Comparison of ENCODE assay signal across 8 cellular contexts in the genomic region with DNA sequence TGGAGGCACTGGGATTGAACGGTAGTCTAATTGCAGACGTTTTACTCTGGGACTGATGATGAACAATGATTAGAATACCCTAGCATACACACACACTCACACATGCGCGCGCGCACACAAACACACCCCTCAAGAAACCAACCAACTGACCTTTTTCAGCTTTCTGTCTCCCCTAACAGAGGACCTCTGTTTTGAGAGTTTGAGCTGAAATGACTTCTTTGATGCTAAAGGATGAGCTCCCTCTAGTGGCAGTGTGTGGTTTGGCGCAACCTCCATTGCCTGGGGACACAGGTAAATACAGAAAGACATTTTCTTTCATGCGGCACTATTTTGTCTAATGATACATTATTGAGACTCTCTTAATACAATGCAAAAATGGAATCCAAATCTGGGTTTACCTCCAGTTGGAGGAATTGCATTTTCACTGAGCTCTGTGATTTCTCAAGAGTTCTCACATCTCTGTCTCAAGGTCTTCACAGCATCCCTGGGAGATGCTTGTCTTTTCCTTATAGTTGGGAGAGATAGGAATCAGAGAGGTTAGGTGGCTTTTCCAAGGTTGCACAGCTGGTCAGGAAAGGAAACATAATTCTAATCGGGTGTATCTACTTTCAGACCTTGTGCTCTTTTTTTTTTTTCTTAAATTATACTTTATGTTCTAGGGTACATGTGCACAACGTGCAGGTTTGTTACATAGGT.
DNase-seq lines count a peak whose midpoint lies in the region; ATAC-seq and TF ChIP-seq lines count a peak whose summit lies in the region.

No MANE protein-coding gene starts in this region.

- intact Hi-C loops in Caco-2 (cut with micrococcal nuclease; ENCODE audit: unreplicated experiment) (loop anchor here (1.0 to 5.0 kb wide), 2 partner anchors 40 to 275 kb away; no protein-coding TSS in a partner anchor), PC-9 (cut with micrococcal nuclease; ENCODE audit: unreplicated experiment) (loop anchor here (1.0 kb wide), 1 partner anchor 273 kb away; no protein-coding TSS in a partner anchor), ovary (cut with DNase I) (no loop called here), upper lobe of right lung (cut with DNase I) (no loop called here)

- TF ChIP-seq CTCF in Caco-2 (IDR thresholded peaks at IDR 0.05; ENCODE audit: insufficient read depth in 1 of 2, low read depth in 1 of 2, low read length in 1 of 2, severe bottlenecking in 1 of 2, unreplicated experiment in 1 of 2) (peak; percentile 45 to 71), PC-9 (conservative IDR thresholded peaks at IDR 0.05) (peak; percentile 96), ovary (IDR thresholded peaks at IDR 0.05) (peak in 1 of 3 donors; percentile 26), upper lobe of right lung (IDR thresholded peaks at IDR 0.05) (peak; percentile 88)

- CTCF ChIA-PET in Caco-2 (lab: Charles Lee) (interaction anchor here (0.6 to 1.8 kb wide), 5 partner anchors 16 to 1575 kb away, joined by 3 to 12 read pairs (median 3); no protein-coding TSS in a partner anchor), PC-9 (lab: Charles Lee) (interaction anchor here (0.6 to 1.2 kb wide), 9 partner anchors 12 to 998 kb away, joined by 3 to 8 read pairs (median 3); no protein-coding TSS in a partner anchor)

- no peaks in the 10 kb centered on the region for H3K36me3 Mint-ChIP-seq in Caco-2 (ENCODE audit: insufficient read depth, unreplicated experiment)

- H3K4me1 ChIP-seq in Caco-2, result no peaks in the 10 kb centered on the region
- no peaks in the 10 kb centered on the region for H3K4me1 ChIP-seq in PC-9 (replicated peaks; ENCODE audit: insufficient read depth)
- H3K4me1 ChIP-seq in ovary (ENCODE audit: insufficient read depth), result no peaks in the 10 kb centered on the region
- H3K4me1 ChIP-seq in upper lobe of right lung, result no peaks in the 10 kb centered on the region

- POLR2A ChIA-PET in Caco-2 (lab: Charles Lee), result no interaction called here
- POLR2A ChIA-PET in PC-9 (lab: Charles Lee; ENCODE audit: unreplicated experiment), result no interaction called here

- H3K36me3 ChIP-seq in Caco-2 (ENCODE audit: control insufficient read depth, insufficient read depth, low read length) (no peaks in the 10 kb centered on the region), PC-9 (ENCODE audit: low read depth) (no peaks in the 10 kb centered on the region), ovary (no peaks in the 10 kb centered on the region), upper lobe of right lung (no peaks in the 10 kb centered on the region)

- DNase-seq in Caco-2 (peak; percentile 57 to 61), HuH-7 (ENCODE audit: low spot score) (peak; percentile 44), PC-9 (peak; percentile 48 to 69), fibroblast of the conjunctiva (ENCODE audit: low read depth) (peak; percentile 27), ovary (peak; percentile 13 to 52 (median 29)), upper lobe of right lung (peak; percentile 71)
- peak; percentile 75 for DNase-seq in activated T-cell treated with anti-CD3 and anti-CD28 coated beads, Interleukin-2, amount 50 U/mL, for 48 hours

- H3K4me2 ChIP-seq in PC-9, result no peak overlapping the region

- no peaks in the 10 kb centered on the region for H3K79me2 ChIP-seq in PC-9 (ENCODE audit: low read depth)

- no peak overlapping the region for H3K27ac Mint-ChIP-seq in Caco-2 (ENCODE audit: unreplicated experiment)

- H3F3A ChIP-seq in PC-9 (ENCODE audit: insufficient read depth, low read depth), result no peaks in the 10 kb centered on the region

- no peak overlapping the region for H3K27ac ChIP-seq in PC-9
- H3K27ac ChIP-seq in ovary, result no peak overlapping the region
- H3K27ac ChIP-seq in upper lobe of right lung, result no peak overlapping the region

- TF ChIP-seq POLR2A in ovary (IDR thresholded peaks at IDR 0.05), result no peak

- H2AFZ ChIP-seq in PC-9, result no peak overlapping the region

- ATAC-seq in GM19463 (IDR thresholded peaks at IDR 0.05; ENCODE audit: unreplicated experiment), result peak; percentile 36
- ATAC-seq in upper lobe of right lung, result peak; percentile 78

- no peaks in the 10 kb centered on the region for H3K4me1 Mint-ChIP-seq in Caco-2 (ENCODE audit: low read depth, unreplicated experiment)

- H3K27me3 ChIP-seq in Caco-2 (replicated peaks; ENCODE audit: control insufficient read depth, insufficient read depth, low read length) (no peaks in the 10 kb centered on the region), PC-9 (ENCODE audit: insufficient read depth, low read depth) (no peaks in the 10 kb centered on the region), ovary (no peaks in the 10 kb centered on the region), upper lobe of right lung (no peaks in the 10 kb centered on the region)

- H3K9me2 ChIP-seq in PC-9 (ENCODE audit: insufficient read depth), result no peaks in the 10 kb centered on the region

- peaks cover 2% of the 10 kb centered on the region for H3K27me3 Mint-ChIP-seq in Caco-2 (ENCODE audit: insufficient read depth, unreplicated experiment)

- H4K20me1 ChIP-seq in PC-9 (ENCODE audit: insufficient read depth), result no peaks in the 10 kb centered on the region

- no peak overlapping the region for H3K4me3 ChIP-seq in Caco-2 (ENCODE audit: low read depth, low read length)
- no peak overlapping the region for H3K4me3 ChIP-seq in PC-9
- H3K4me3 ChIP-seq in ovary, result no peak overlapping the region
- no peak overlapping the region for H3K4me3 ChIP-seq in upper lobe of right lung

- H3K4me3 Mint-ChIP-seq in Caco-2 (ENCODE audit: unreplicated experiment), result no peak overlapping the region

- H3K9me3 Mint-ChIP-seq in Caco-2 (ENCODE audit: unreplicated experiment), result no peaks in the 10 kb centered on the region

- no TSS peak for BruUV-seq in Caco-2 (replicated peaks; lab: Mats Ljungman, UMichigan)
- no TSS peak for BruUV-seq in PC-9 (replicated peaks; lab: Mats Ljungman, UMichigan)

- WGBS in ovary, 3 donors, result 31 to 46% (median 39%) methylated on average over 10 of the region's 10 CpGs

- H3K9me3 ChIP-seq in Caco-2 (no peaks in the 10 kb centered on the region), PC-9 (ENCODE audit: insufficient read depth, low read depth) (no peaks in the 10 kb centered on the region), ovary (no peaks in the 10 kb centered on the region), upper lobe of right lung (no peaks in the 10 kb centered on the region)

- TF ChIP-seq EP300 in ovary (IDR thresholded peaks at IDR 0.05), result no peak

Comparison
In these comparisons a context has a peak if more than half of its experiments do, and no peak if none do; other contexts are left out.
1. intact Hi-C loops: an anchor here in Caco-2 (1.0 to 5.0 kb wide) and PC-9 (1.0 kb wide); none called in ovary and upper lobe of right lung.